In the genomic region with DNA sequence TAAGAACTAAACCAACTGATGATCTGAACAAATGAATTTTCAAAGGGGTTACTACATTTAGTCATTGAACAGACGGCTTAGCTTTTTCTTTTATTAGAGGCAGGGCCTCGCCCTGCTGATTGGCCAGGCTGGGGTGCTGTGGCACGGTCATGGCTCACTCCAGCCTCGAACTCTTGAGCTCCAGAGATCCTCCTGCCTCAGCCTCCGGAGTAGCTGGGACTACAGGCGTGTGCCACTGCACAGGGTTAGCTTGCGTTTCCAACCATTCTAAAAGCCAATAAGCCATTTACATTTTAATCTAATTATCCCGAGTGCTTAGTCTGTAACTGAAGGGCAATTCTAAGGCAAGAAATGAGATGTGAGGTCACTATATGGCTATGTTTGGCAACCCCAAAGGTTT, we compare ENCODE assay signal across 8 cellular contexts. TPM values are rescaled to one million over a fixed set of nuclear protein-coding genes. Genes with fewer than 3 reads are reported as not detected.
DNase-seq lines count a peak whose midpoint lies in the region; ATAC-seq, FAIRE-seq and TF ChIP-seq lines count a peak whose summit lies in the region.

No MANE protein-coding gene starts in this region.

- H3K4me1 ChIP-seq in H9 (ENCODE audit: insufficient read depth, low read length) (peaks cover 2% of the 10 kb centered on the region; the same call in 1 of the 2 replicates), endothelial cell of umbilical vein (ENCODE audit: control insufficient read depth, extremely low read depth, insufficient read depth, low read length) (peaks cover 13% of the 10 kb centered on the region), ovary (ENCODE audit: insufficient read depth) (peaks cover 2% of the 10 kb centered on the region)

- no peaks in the 10 kb centered on the region for H3K27me3 Mint-ChIP-seq in H9 (ENCODE audit: low read depth)

- TF ChIP-seq POLR2A in endothelial cell of umbilical vein (IDR thresholded peaks at IDR 0.05; ENCODE audit: low read depth, low read length) = no peak
- no peak for TF ChIP-seq POLR2A in ovary (IDR thresholded peaks at IDR 0.05)

- WGBS in H9 (ENCODE audit: extremely low coverage, insufficient read length, low lambda C conversion rate) = no CpG with 5 or more reads among the region's 8 CpGs
- 50 to 70% (median 60%) methylated on average over 8 of the region's 8 CpGs for WGBS in ovary, 3 donors

- no peaks in the 10 kb centered on the region for H3K9me1 ChIP-seq in endothelial cell of umbilical vein (replicated peaks; ENCODE audit: control insufficient read depth, extremely low read depth, insufficient read depth, low read length)

- POLR2A ChIA-PET in endothelial cell of umbilical vein (lab: Charles Lee) = no interaction called here

- dilution Hi-C loops in endothelial cell of umbilical vein (cut with MboI; ENCODE audit: extremely low pct_ligation_motif_present, low sequenced_read_pairs) = no loop called here

- H2BK12ac ChIP-seq in H9 (ENCODE audit: insufficient read length, low read depth, low read length) = no peak overlapping the region

- H2AK5ac ChIP-seq in H9 (ENCODE audit: insufficient read length, low read length) = no peak overlapping the region

- H3K23ac ChIP-seq in H9 (ENCODE audit: insufficient read length, low read depth, low read length) = no peak overlapping the region

- no peak overlapping the region for H3K56ac ChIP-seq in H9 (ENCODE audit: insufficient read length, low read depth, low read length)

- H3F3A ChIP-seq in SU-DHL-6 (ENCODE audit: insufficient read depth) = peaks cover 23% of the 10 kb centered on the region

- H4K20me1 ChIP-seq in H9 (ENCODE audit: control insufficient read depth, insufficient read depth, insufficient read length) (no peaks in the 10 kb centered on the region), SU-DHL-6 (ENCODE audit: low read depth, low read length) (peaks cover 17% of the 10 kb centered on the region), endothelial cell of umbilical vein (replicated peaks; ENCODE audit: control insufficient read depth, extremely low read depth, insufficient read depth, low read length) (peaks cover 3% of the 10 kb centered on the region)

- no peak overlapping the region for H4K5ac ChIP-seq in H9 (ENCODE audit: insufficient read length, low read depth, low read length)

- no peak overlapping the region for H4K91ac ChIP-seq in H9 (ENCODE audit: insufficient read length, low read depth, low read length)

- peak overlapping the region; percentile 74 for H3K4me2 ChIP-seq in H9 (ENCODE audit: insufficient read depth, insufficient read length, low read length)
- H3K4me2 ChIP-seq in SU-DHL-6 (ENCODE audit: low read depth, low read length, poor library complexity, severe bottlenecking) = peak overlapping the region; percentile 95
- H3K4me2 ChIP-seq in endothelial cell of umbilical vein (ENCODE audit: insufficient read depth, low read length) = peak overlapping the region; percentile 73

- no peak overlapping the region for H2BK120ac ChIP-seq in H9 (ENCODE audit: low read depth, low read length, poor library complexity, severe bottlenecking)

- H3K27me3 ChIP-seq in H9 (ENCODE audit: insufficient read depth, low read length) (no peaks in the 10 kb centered on the region), SU-DHL-6 (ENCODE audit: low read length) (no peaks in the 10 kb centered on the region), endothelial cell of umbilical vein (ENCODE audit: control insufficient read depth in 2 of 2, insufficient read depth in 2 of 2, low read length in 2 of 2) (no peaks in the 10 kb centered on the region), ovary (no peaks in the 10 kb centered on the region)

- no peak overlapping the region for H3K14ac ChIP-seq in H9 (ENCODE audit: insufficient read depth, low read length)

- no peak overlapping the region for H3K4ac ChIP-seq in H9 (ENCODE audit: low read depth, low read length)

- no peak for FAIRE-seq in endothelial cell of umbilical vein (lab: Jason Lieb, UNC)

- H3T11ph ChIP-seq in H9 (ENCODE audit: low read length) = no peak overlapping the region

- no peaks in the 10 kb centered on the region for H3K9me3 ChIP-seq in H9 (ENCODE audit: control insufficient read depth, low read depth, low read length)
- no peaks in the 10 kb centered on the region for H3K9me3 ChIP-seq in SU-DHL-6 (ENCODE audit: insufficient read depth, low read length)
- H3K9me3 ChIP-seq in endothelial cell of umbilical vein (replicated peaks; ENCODE audit: control insufficient read depth, insufficient read depth, low read length) = no peaks in the 10 kb centered on the region
- no peaks in the 10 kb centered on the region for H3K9me3 ChIP-seq in ovary

- intact Hi-C loops in endothelial cell of umbilical vein (cut with micrococcal nuclease) (loop anchor here (5.0 to 10.0 kb wide), 4 partner anchors 321 to 1756 kb away; a partner anchor contains a TSS), ovary (cut with DNase I) (no loop called here), posterior vena cava (cut with DNase I) (loop anchor here in 1 of 2 donors (5.0 kb wide), 1 partner anchor 366 kb away; no protein-coding TSS in a partner anchor)

- H3K79me2 ChIP-seq in H9 (ENCODE audit: insufficient read depth, low read length) (peaks cover 13% of the 10 kb centered on the region; the same call in 1 of the 2 replicates), SU-DHL-6 (ENCODE audit: insufficient read depth, low read length) (peaks cover 32% of the 10 kb centered on the region), endothelial cell of umbilical vein (ENCODE audit: control insufficient read depth, insufficient read depth, low read length) (peaks cover 32% of the 10 kb centered on the region)

- H3K27ac ChIP-seq in H9 (ENCODE audit: insufficient read length, low read depth, low read length) (no peak overlapping the region), SU-DHL-6 (ENCODE audit: low read depth, low read length) (peak overlapping the region; percentile 96), endothelial cell of umbilical vein (ENCODE audit: insufficient read depth, low read depth, low read length) (peak overlapping the region; percentile 81), ovary (peak overlapping the region; percentile 15 to 99)

- H2BK15ac ChIP-seq in H9 (ENCODE audit: low read depth, low read length) = no peak overlapping the region

- H3K9ac ChIP-seq in H9 (ENCODE audit: extremely low read depth, insufficient read length, low read length) (peak overlapping the region; percentile 49), SU-DHL-6 (ENCODE audit: low read length) (peak overlapping the region; percentile 98), endothelial cell of umbilical vein (replicated peaks; ENCODE audit: extremely low read depth, insufficient read depth, low read length) (peak overlapping the region; percentile 83)

- peaks cover 7% of the 10 kb centered on the region for H3K36me3 ChIP-seq in SU-DHL-6 (ENCODE audit: low read length)
- H3K36me3 ChIP-seq in endothelial cell of umbilical vein (ENCODE audit: control insufficient read depth in 2 of 2, extremely low read depth in 1 of 2, insufficient read depth in 2 of 2, low read length in 2 of 2) = no peaks in the 10 kb centered on the region
- H3K36me3 ChIP-seq in ovary = no peaks in the 10 kb centered on the region

- H2BK5ac ChIP-seq in H9 (ENCODE audit: insufficient read length, low read length) = no peak overlapping the region

- peak overlapping the region; percentile 98 to 100 for H3K4me3 Mint-ChIP-seq in H9

- no peak for DNase-seq in H9
- no peak for DNase-seq in endothelial cell of umbilical vein (ENCODE audit: low read depth, low spot score)
- DNase-seq in ovary = peak in 2 of 5 donors; percentile 34 to 45
- DNase-seq in ureter (ENCODE audit: low spot score) = no peak
- no peak for DNase-seq in posterior vena cava (ENCODE audit: low spot score)
- DNase-seq in kidney tubule cell (ENCODE audit: low spot score) = no peak

- no peak overlapping the region for H3K18ac ChIP-seq in H9 (ENCODE audit: insufficient read length, low read depth, low read length)

- TF ChIP-seq EP300 in ovary (IDR thresholded peaks at IDR 0.05) = no peak

- peaks cover 8 to 18% of the 10 kb centered on the region in 2 experiments for H3K4me1 Mint-ChIP-seq in H9

- H3K9me3 Mint-ChIP-seq in H9 = peaks cover 0 to 6% of the 10 kb centered on the region in 2 experiments; a peak in 2 of 5 replicates

- ATAC-seq in HG03039 (IDR thresholded peaks at IDR 0.05; ENCODE audit: unreplicated experiment) = no peak

- H3K9me2 ChIP-seq in SU-DHL-6 (replicated peaks; ENCODE audit: insufficient read depth, low read length) = no peaks in the 10 kb centered on the region

- peaks cover 4% of the 10 kb centered on the region for H3K23me2 ChIP-seq in H9 (ENCODE audit: insufficient read length, low read depth, low read length, poor library complexity, severe bottlenecking)

- no peak for TF ChIP-seq CTCF in H9 (conservative IDR thresholded peaks at IDR 0.05)
- no peak for TF ChIP-seq CTCF in SU-DHL-6 (IDR thresholded peaks at IDR 0.05; ENCODE audit: insufficient read depth, low read length, poor library complexity, severe bottlenecking)
- TF ChIP-seq CTCF in endothelial cell of umbilical vein (IDR thresholded peaks at IDR 0.05; ENCODE audit: extremely low read depth in 1 of 2, insufficient read depth in 1 of 2, low read depth in 1 of 2, low read length in 2 of 2) = no peak
- no peak for TF ChIP-seq CTCF in ovary (IDR thresholded peaks at IDR 0.05)

- no peak overlapping the region for H4K8ac ChIP-seq in H9 (replicated peaks; ENCODE audit: insufficient read length, low read depth, low read length)

- H3K27ac Mint-ChIP-seq in H9 = peak overlapping the region; percentile 100; a peak in 5 of 7 replicates

- CTCF ChIA-PET in endothelial cell of umbilical vein (lab: Charles Lee) = interaction anchor here (0.9 to 5.9 kb wide), 4 partner anchors 11 to 103 kb away, joined by 3 to 62 read pairs (median 11); no protein-coding TSS in a partner anchor

- H3K4me3 ChIP-seq in SU-DHL-6 (ENCODE audit: insufficient read depth, low read length, poor library complexity, severe bottlenecking) (peak overlapping the region; percentile 76), endothelial cell of umbilical vein (replicated peaks in 1 of 3; ENCODE audit: insufficient read depth in 1 of 3, low read depth in 1 of 3, low read length in 3 of 3) (peak overlapping the region in 2 of 3 experiments; percentile 73 to 76), ovary (peak overlapping the region; percentile 92)

- peaks cover 6 to 10% (median 9%) of the 10 kb centered on the region in 3 experiments for H3K36me3 Mint-ChIP-seq in H9 (ENCODE audit: insufficient read depth in 1 of 3, low read depth in 3 of 3)

- H2AFZ ChIP-seq in H9 (ENCODE audit: low read length) (no peak overlapping the region), SU-DHL-6 (ENCODE audit: low read depth, low read length, severe bottlenecking) (peak overlapping the region; percentile 23), endothelial cell of umbilical vein (ENCODE audit: low read depth, low read length) (no peak overlapping the region)

- H2BK20ac ChIP-seq in H9 (ENCODE audit: low read depth, low read length, poor library complexity, severe bottlenecking) = no peak overlapping the region

- BruUV-seq in endothelial cell of umbilical vein (replicated peaks; lab: Mats Ljungman, UMichigan) = no TSS peak

- no peaks in the 10 kb centered on the region for H3K79me1 ChIP-seq in H9 (ENCODE audit: insufficient read depth, low read depth, low read length, poor library complexity, severe bottlenecking)

RNA-seq across cellular contexts. Expression of a gene that starts 1.7 kb away (rescaled TPM):
- 50.2 and 52.2 TPM in 2 replicates for total RNA-seq in H9 (2021)
- total RNA-seq in endothelial cell of umbilical vein = 50.7 and 56.7 TPM in 2 replicates
- polyA plus RNA-seq in endothelial cell of umbilical vein = 22.8 and 24.5 TPM in 2 replicates
- 22.9 and 23.9 TPM in 2 replicates for polyA plus RNA-seq in endothelial cell of umbilical vein (2011; cell fraction: cytosol; rRNA removed)
- 78.8 and 84.5 TPM in 2 replicates for polyA plus RNA-seq in endothelial cell of umbilical vein (2011; cell fraction: nucleus; rRNA removed)
- polyA plus RNA-seq in endothelial cell of umbilical vein (2012) = 28.1 and 38.4 TPM in 2 replicates
- 70.7 and 72.8 TPM in 2 replicates for polyA minus RNA-seq in endothelial cell of umbilical vein
- 25.2 TPM for polyA minus RNA-seq in endothelial cell of umbilical vein (2011; cell fraction: cytosol; rRNA and poly(A)+ RNA removed)
- 91.0 and 122 TPM in 2 replicates for polyA minus RNA-seq in endothelial cell of umbilical vein (2011; cell fraction: nucleus; rRNA and poly(A)+ RNA removed)
- total RNA-seq in ovary = 100 to 1,000 TPM in 1 of 7 donors, 10 to 100 TPM in 6; 62.7 to 124 (median 81.3) TPM
- 10 to 100 TPM; 25.9 to 61.5 TPM for polyA plus RNA-seq in ovary
- total RNA-seq in ureter = 90.9 TPM
- 10 to 100 TPM; 44.9 to 45.4 TPM for total RNA-seq in posterior vena cava
